9 cellular contexts compared by ENCODE assay signal in the genomic region with DNA sequence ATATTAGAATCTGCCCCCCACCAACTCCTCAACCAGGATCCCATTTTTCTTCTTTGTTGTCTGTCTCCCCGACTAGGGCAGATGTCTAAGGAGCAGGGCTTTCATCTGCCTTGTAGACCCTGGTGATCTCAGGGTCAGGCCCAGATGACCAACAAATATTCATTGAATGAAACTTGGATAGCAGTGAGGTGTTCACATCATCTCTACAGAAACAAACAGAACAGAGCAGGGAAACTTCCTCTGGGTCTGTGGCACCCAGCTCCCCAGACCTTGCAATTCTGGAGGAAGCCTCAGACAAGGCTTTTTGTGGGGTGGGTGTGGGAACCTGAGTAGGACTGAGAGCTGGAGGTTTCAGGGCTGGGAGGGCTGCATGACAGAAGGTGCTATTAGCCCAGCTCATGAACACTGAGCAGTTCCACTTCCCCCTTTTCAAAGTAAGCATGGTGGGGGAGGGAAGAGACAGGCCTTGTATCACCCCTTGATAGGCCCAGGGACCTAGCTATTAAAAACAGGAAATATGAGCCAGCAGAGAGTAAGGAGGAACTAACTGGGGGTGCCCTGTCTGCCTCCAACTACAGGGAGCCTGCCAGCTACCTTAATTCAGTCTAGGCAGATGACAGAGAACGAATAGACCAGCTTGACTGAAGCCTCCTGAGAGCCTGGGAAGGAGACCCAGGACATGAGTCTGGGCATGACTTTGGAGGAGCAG. TPM values are rescaled to one million over a fixed set of nuclear protein-coding genes. Genes with fewer than 3 reads are reported as not detected.
DNase-seq lines count a peak whose midpoint lies in the region; ATAC-seq, FAIRE-seq and TF ChIP-seq lines count a peak whose summit lies in the region.
"Had no signal": no experiment of that assay in that cellular context is flagged by ENCODE, and none has a peak within 500 bp of the region (broad histone marks: within the 10 kb centered on the region; RNA-seq: fewer than 3 reads in every experiment).

No MANE protein-coding gene starts in this region.

- peak; percentile 95 for FAIRE-seq in GM12878 (lab: Jason Lieb, UNC)
- FAIRE-seq in pancreas (lab: Jason Lieb, UNC) = no peak

- TF ChIP-seq EP300 in GM12878 (IDR thresholded peaks at IDR 0.05; ENCODE audit: borderline replicate concordance in 1 of 2, control insufficient read depth in 1 of 2, low read depth in 2 of 2, low read length in 2 of 2) = peak; percentile 79 to 92; a peak in 3 of 4 replicates

- SMC1A ChIA-PET in GM12878 (lab: Charles Lee; ENCODE audit: uncharacterized antibody, unreplicated experiment) = interaction anchor here (0.5 to 18.6 kb wide), 35 partner anchors 10 to 617 kb away, joined by 3 to 456 read pairs (median 11); partner anchors contain the start of gene TOP1

- no peak overlapping the region for H3K27ac ChIP-seq in GM23248
- H3K27ac ChIP-seq in GM12878 (ENCODE audit: control insufficient read depth, insufficient read depth) = peak overlapping the region; percentile 98
- H3K27ac ChIP-seq in pancreas = no peak overlapping the region

- peaks cover 29% of the 10 kb centered on the region for H3K4me1 Mint-ChIP-seq in activated T-cell treated with anti-CD3 and anti-CD28 coated beads, Interleukin-2, amount 50 U/mL, for 24 hours (ENCODE audit: low read depth)

- no peaks in the 10 kb centered on the region for H3K36me3 Mint-ChIP-seq in activated T-cell treated with anti-CD3 and anti-CD28 coated beads, Interleukin-2, amount 50 U/mL, for 24 hours (ENCODE audit: low read depth)

- no peaks in the 10 kb centered on the region for H3K9me3 ChIP-seq in GM23248 (ENCODE audit: low read depth)
- H3K9me3 ChIP-seq in Loucy (ENCODE audit: insufficient read depth, low read depth, low read length) = no peaks in the 10 kb centered on the region
- no peaks in the 10 kb centered on the region; the same call in 2 of the 3 replicates for H3K9me3 ChIP-seq in GM12878 (replicated peaks; ENCODE audit: control insufficient read depth, insufficient read depth, low read length)
- no peaks in the 10 kb centered on the region for H3K9me3 ChIP-seq in pancreas
- H3K9me3 ChIP-seq: tibial nerve had no signal

- in situ Hi-C loops in GM23248 (cut with MboI) (loop anchor here (25.0 kb wide), 1 partner anchor 346 kb away; the partner anchor contains the start of gene LPIN3), GM12878 (cut with MboI) (no loop called here)

- peak; percentile 75 for TF ChIP-seq POLR2A in GM12878 (IDR thresholded peaks at IDR 0.05; ENCODE audit: low read depth, low read length)

- H3K9ac ChIP-seq in GM23248 (no peak overlapping the region), Loucy (ENCODE audit: low read depth, low read length, poor library complexity, severe bottlenecking) (peak overlapping the region; percentile 53), GM12878 (ENCODE audit: control insufficient read depth, insufficient read depth, low read length) (peak overlapping the region; percentile 76)

- RAD21 ChIA-PET in GM12878 (lab: Charles Lee; ENCODE audit: unreplicated experiment) = interaction anchor here (0.7 to 19.1 kb wide), 45 partner anchors 10 to 627 kb away, joined by 3 to 696 read pairs (median 6); partner anchors contain the start of genes CHD6 and TOP1

- TF ChIP-seq RAD21 in GM12878 (IDR thresholded peaks at IDR 0.05; ENCODE audit: insufficient read depth, low read depth, low read length) = no peak; the same call in 1 of the 2 replicates

- H3K4me1 ChIP-seq in GM23248 (ENCODE audit: insufficient read depth) (0 out of 2 replicates have a peak, but pooled peaks cover 3% of the 10 kb centered on the region), Loucy (ENCODE audit: insufficient read depth, low read length, poor library complexity, severe bottlenecking) (peaks cover 30% of the 10 kb centered on the region), GM12878 (ENCODE audit: control insufficient read depth, insufficient read depth, low read length) (peaks cover 37% of the 10 kb centered on the region), pancreas (no peaks in the 10 kb centered on the region)

- H4K20me1 ChIP-seq in GM23248 (ENCODE audit: insufficient read depth) (no peaks in the 10 kb centered on the region), Loucy (ENCODE audit: insufficient read depth, low read length, poor library complexity, severe bottlenecking) (no peaks in the 10 kb centered on the region), GM12878 (ENCODE audit: control insufficient read depth, insufficient read depth) (no peaks in the 10 kb centered on the region)

- CTCF ChIA-PET in GM12878 (lab: Yijun Ruan, JAX) = interaction anchor here (0.7 to 19.2 kb wide), 41 partner anchors 9 to 568 kb away, joined by 3 to 510 read pairs (median 7); partner anchors contain the start of genes LPIN3 and TOP1

- H3K4me3 Mint-ChIP-seq in activated T-cell treated with anti-CD3 and anti-CD28 coated beads, Interleukin-2, amount 50 U/mL, for 24 hours = no peak overlapping the region

- H3K4me3 ChIP-seq in GM23248 (no peak overlapping the region), Loucy (ENCODE audit: low read length, poor library complexity, severe bottlenecking) (peak overlapping the region; percentile 12), GM12878 (peak overlapping the region; percentile 33; the same call in 1 of the 2 replicates), pancreas (no peak overlapping the region)
- H3K4me3 ChIP-seq: tibial nerve had no signal

- H3K79me2 ChIP-seq in GM23248 (ENCODE audit: insufficient read depth) (no peaks in the 10 kb centered on the region), Loucy (ENCODE audit: insufficient read depth, low read length) (no peaks in the 10 kb centered on the region), GM12878 (ENCODE audit: control insufficient read depth, insufficient read depth, low read length) (no peaks in the 10 kb centered on the region; the same call in 1 of the 2 replicates)

- H3K9me3 Mint-ChIP-seq in activated T-cell treated with anti-CD3 and anti-CD28 coated beads, Interleukin-2, amount 50 U/mL, for 24 hours = no peaks in the 10 kb centered on the region

- H3K9me2 ChIP-seq in GM23248 (ENCODE audit: insufficient read depth) = no peaks in the 10 kb centered on the region
- H3K9me2 ChIP-seq in Loucy (replicated peaks; ENCODE audit: low read depth, low read length) = no peaks in the 10 kb centered on the region

- 90 to 96% methylated on average over 2 of the region's 2 CpGs for WGBS in GM23248 (ENCODE audit: low coverage in 1 of 2, low lambda C conversion rate in 2 of 2, missing lambda C conversion rate in 2 of 2), 2 experiments
- WGBS in GM12878 (ENCODE audit: insufficient coverage, insufficient replicate concordance, low lambda C conversion rate, missing lambda C conversion rate) = 3% methylated on average over 2 of the region's 2 CpGs
- 77 to 94% methylated on average over 2 of the region's 2 CpGs for WGBS in pancreas, 2 donors

- no peaks in the 10 kb centered on the region for H3K27me3 Mint-ChIP-seq in activated T-cell treated with anti-CD3 and anti-CD28 coated beads, Interleukin-2, amount 50 U/mL, for 24 hours

- H3K27ac Mint-ChIP-seq in activated T-cell treated with anti-CD3 and anti-CD28 coated beads, Interleukin-2, amount 50 U/mL, for 24 hours = peak overlapping the region; percentile 65

- ATAC-seq in GM12878 (peak; percentile 96), pancreas (peak in 3 of 4 donors; percentile 10 to 74 (median 69))

- POLR2A ChIA-PET in GM12878 (lab: Charles Lee) = interaction anchor here (1.0 to 8.6 kb wide), 24 partner anchors 9 to 166 kb away, joined by 3 to 106 read pairs (median 10); partner anchors contain the start of gene TOP1

- H3K27me3 ChIP-seq in GM23248 (replicated peaks; ENCODE audit: insufficient read depth) = no peaks in the 10 kb centered on the region
- H3K27me3 ChIP-seq in Loucy (ENCODE audit: insufficient read depth, low read length, poor library complexity, severe bottlenecking) = no peaks in the 10 kb centered on the region
- no peaks in the 10 kb centered on the region for H3K27me3 ChIP-seq in GM12878 (replicated peaks in 1 of 2; ENCODE audit: control insufficient read depth in 2 of 2, insufficient read depth in 2 of 2, low read length in 1 of 2)
- no peaks in the 10 kb centered on the region for H3K27me3 ChIP-seq in pancreas
- H3K27me3 ChIP-seq: tibial nerve had no signal

- BruUV-seq in GM12878 (replicated peaks; lab: Mats Ljungman, UMichigan) = no TSS peak

- H3K36me3 ChIP-seq in GM23248 (ENCODE audit: low read depth) (no peaks in the 10 kb centered on the region), Loucy (ENCODE audit: insufficient read depth, low read length) (no peaks in the 10 kb centered on the region), GM12878 (ENCODE audit: control insufficient read depth in 2 of 2, insufficient read depth in 2 of 2, low read length in 1 of 2) (no peaks in the 10 kb centered on the region), pancreas (no peaks in the 10 kb centered on the region)
- H3K36me3 ChIP-seq: tibial nerve had no signal

- intact Hi-C loops in GM12878 (cut with micrococcal nuclease; ENCODE audit: unreplicated experiment) (loop anchor here (1.0 to 5.0 kb wide), 4 partner anchors 20 to 73 kb away; partner anchors contain the start of gene TOP1), pancreas (cut with DNase I) (loop anchor here in 2 of 3 donors (5.0 to 10.0 kb wide), 2 partner anchors 101 to 103 kb away; no protein-coding TSS in a partner anchor)

- H3K4me2 ChIP-seq in GM23248 (ENCODE audit: unreplicated experiment) = no peak overlapping the region
- peak overlapping the region; percentile 59 for H3K4me2 ChIP-seq in Loucy (ENCODE audit: low read depth, low read length, poor library complexity, severe bottlenecking)
- H3K4me2 ChIP-seq in GM12878 (ENCODE audit: control insufficient read depth, insufficient read depth) = peak overlapping the region; percentile 77

- H3F3A ChIP-seq in GM23248 (ENCODE audit: insufficient read depth) (no peaks in the 10 kb centered on the region), Loucy (ENCODE audit: low read depth) (no peaks in the 10 kb centered on the region)

- DNase-seq in activated T-cell treated with anti-CD3 and anti-CD28 coated beads, Interleukin-2, amount 50 U/mL, for 24 hours = no peak
- DNase-seq in activated T-cell treated with anti-CD3 and anti-CD28 coated beads for 4 hours (no peak), GM23248 (no peak), GM12878 (ENCODE audit: low read depth, low spot score) (peak; percentile 99), pancreas (no peak), NCI-H1694 treated with DMSO at 0.1 percent for 48 hours (lab: John Stamatoyannopoulos, UW) (no peak)
- no peak for DNase-seq in effector CD4-positive, alpha-beta T cell

- TF ChIP-seq CTCF in Loucy (conservative IDR thresholded peaks at IDR 0.05; ENCODE audit: low read length) (no peak), GM12878 (IDR thresholded peaks at IDR 0.05 in 2 of 3, conservative IDR thresholded peaks at IDR 0.05 in 1 of 3; ENCODE audit: control insufficient read depth in 2 of 3, extremely low read depth in 1 of 3, insufficient read depth in 1 of 3, low read depth in 3 of 3, low read length in 3 of 3) (no peak), pancreas (IDR thresholded peaks at IDR 0.05) (no peak)

- H2AFZ ChIP-seq in GM23248 (peak overlapping the region; percentile 46; the same call in 1 of the 2 replicates), Loucy (ENCODE audit: low read length) (peak overlapping the region; percentile 25), GM12878 (ENCODE audit: control insufficient read depth, low read depth, low read length) (peak overlapping the region; percentile 92)

RNA-seq across cellular contexts. Expression of gene TOP1, which starts 37.3 kb away (rescaled TPM):
- total RNA-seq in GM23248 (2014; rRNA removed; shearing (Covaris generic)) = 7.2 and 9.0 TPM in 2 replicates
- polyA plus RNA-seq in GM23248 (2016; fragmentation: Nextera tagmentation; extraction: Ambion mirVana) (17.9 and 18.2 TPM in 2 replicates), GM12878 (2011; rRNA removed) (25.1 and 33.8 TPM in 2 replicates), GM12878 (2014; fragmentation: Illumina TruSeq; extraction: Trizol) (128 and 159 TPM in 2 replicates), GM12878 (2014; fragmentation: Nextera tagmentation; extraction: Ambion mirVana) (10 to 100 TPM; 36.1 to 47.6 TPM), GM12878 (2014; rRNA removed) (34.5 and 35.4 TPM in 2 replicates), GM12878 (2016; fragmentation: Nextera tagmentation; extraction: Ambion mirVana) (10 to 100 TPM; 57.0 to 59.9 TPM), pancreas (10 to 100 TPM in 1 of 2 donors, 1 to 10 TPM in 1; 10.0 to 16.2 TPM)
- 14.9 and 16.0 TPM in 2 replicates for total RNA-seq in GM12878 (2013; cell fraction: nucleolus; rRNA removed)
- total RNA-seq in GM12878 (2014; rRNA removed) (21.5 and 24.0 TPM in 2 replicates), GM12878 (2014; rRNA removed; fragmentation: Illumina TruSeq; extraction: Trizol) (47.1 and 51.6 TPM in 2 replicates), GM12878 (2021) (91.7 and 97.4 TPM in 2 replicates), pancreas (10 to 100 TPM in 5 of 6 donors, 1 to 10 TPM in 1; 9.6 to 25.6 (median 17.0) TPM)
- polyA plus RNA-seq in GM12878 (2011; ENCODE audit: low read depth) = 41.2 TPM
- polyA plus RNA-seq in GM12878 (2011; cell fraction: cytosol; rRNA removed) = 13.6 and 19.6 TPM in 2 replicates
- 20.3 and 33.7 TPM in 2 replicates for polyA plus RNA-seq in GM12878 (2011; cell fraction: nucleus; rRNA removed)
- 53.5 and 59.9 TPM in 2 replicates for polyA plus RNA-seq in GM12878 (2012)
- 13.7 and 17.7 TPM in 2 replicates for polyA minus RNA-seq in GM12878 (2011; rRNA and poly(A)+ RNA removed)
- polyA minus RNA-seq in GM12878 (2011; cell fraction: cytosol; rRNA and poly(A)+ RNA removed) = 24.7 and 26.9 TPM in 2 replicates
- 8.0 and 13.6 TPM in 2 replicates for polyA minus RNA-seq in GM12878 (2011; cell fraction: nucleus; rRNA and poly(A)+ RNA removed)

Comparison
In these comparisons a context has a peak if more than half of its experiments do, and no peak if none do; other contexts are left out.
1. H2AFZ ChIP-seq: peak in every context shown above with its lines; median percentile 92 in GM12878; 46 in GM23248; 25 in Loucy.
2. H3K4me3 ChIP-seq: peak in Loucy (single experiment) and GM12878 (single experiment); none in GM23248 (single experiment) and pancreas (0 of 4).